ENCODE assay signal across 35 cellular contexts in genomic region chrY:11070250-11071113, GRCh38.
"Had no signal": no experiment of that assay in that cellular context is flagged by ENCODE, and none has a peak within 500 bp of the region (broad histone marks: within the 10 kb centered on the region; RNA-seq: fewer than 3 reads in every experiment).

No MANE protein-coding gene starts in this region.

- DNase-seq: Karpas-422, Kasumi-1, MG63, MM.1S, MV-4-11, NCI-H1048, NCI-H1092, NCI-H1092 treated with DMSO at 0.1 percent for 48 hours, NCI-H1105, NCI-H1105 treated with DMSO at 0.1 percent for 48 hours, NCI-H1417, NCI-H1417 treated with DMSO at 0.1 percent for 48 hours, NCI-H1436, NCI-H1436 treated with DMSO at 0.1 percent for 48 hours, NCI-H146, NCI-H1694, NCI-H1694 treated with DMSO at 0.1 percent for 48 hours, NCI-H187, NCI-H187 treated with DMSO at 0.1 percent for 48 hours, NCI-H1930, NCI-H2029, NCI-H2029 treated with DMSO at 0.1 percent for 48 hours, NCI-H2081, NCI-H2081 treated with DMSO at 0.1 percent for 48 hours, NCI-H2107, NCI-H2171, NCI-H2171 treated with DMSO at 0.1 percent for 48 hours, NCI-H2227 treated with DMSO at 0.1 percent for 48 hours, NCI-H226, NCI-H345, NCI-H446, NCI-H446 treated with DMSO at 0.1 percent for 48 hours, NCI-H510A, NCI-H510A treated with DMSO at 0.1 percent for 48 hours had no signal

- H3K4me2 ChIP-seq: KMS-11 had no signal

- H3K4me3 ChIP-seq: MG63 had no signal

- H3K27ac ChIP-seq: KMS-11 had no signal

- H3K36me3 ChIP-seq: MG63 had no signal

- H3K27me3 ChIP-seq: MG63 had no signal

- H3K9ac ChIP-seq: KMS-11 had no signal

- H3K9me3 ChIP-seq: MG63 had no signal
